ENCODE assay signal across 10 cellular contexts in genomic region chr2:110105608-110106467, GRCh38. TPM values are rescaled to one million over a fixed set of nuclear protein-coding genes. Genes with fewer than 3 reads are reported as not detected.
DNase-seq lines count a peak whose midpoint lies in the region; ATAC-seq and TF ChIP-seq lines count a peak whose summit lies in the region.
"Had no signal": no experiment of that assay in that cellular context is flagged by ENCODE, and none has a peak within 500 bp of the region (broad histone marks: within the 10 kb centered on the region; RNA-seq: fewer than 3 reads in every experiment).

No MANE protein-coding gene starts in this region.

- no peaks in the 10 kb centered on the region for H3K27me3 ChIP-seq in Peyer's patch
- peaks cover 0 to 3% of the 10 kb centered on the region in 2 donors for H3K27me3 ChIP-seq in tibial artery
- peaks cover 0 to 6% (median 0%) of the 10 kb centered on the region in 3 donors for H3K27me3 ChIP-seq in sigmoid colon

- H3K36me3 Mint-ChIP-seq in activated CD8-positive, alpha-beta T cell treated with anti-CD3 and anti-CD28 coated beads for 36 hours (ENCODE audit: low read depth): no peaks in the 10 kb centered on the region
- H3K36me3 Mint-ChIP-seq in activated CD8-positive, alpha-beta T cell treated with anti-CD3 and anti-CD28 coated beads, Interleukin-2, amount 10 ng/mL, durations not matched to agents 7 days and 5 days (ENCODE audit: low read depth): peaks cover 4% of the 10 kb centered on the region
- no peaks in the 10 kb centered on the region for H3K36me3 Mint-ChIP-seq in stimulated activated naive B cell treated with anti-CD40 and anti-IgM and Interleukin-4, amounts not matched to agents 10 μg/mL and 1 μg/mL and 100 μg/mL, for 72 hours

- ATAC-seq in activated CD8-positive, alpha-beta T cell treated with anti-CD3 and anti-CD28 coated beads for 36 hours: peak; percentile 72
- ATAC-seq in activated CD8-positive, alpha-beta T cell treated with anti-CD3 and anti-CD28 coated beads, Interleukin-2, amount 10 ng/mL, durations not matched to agents 7 days and 5 days: no peak
- no peak for ATAC-seq in HG03565 (IDR thresholded peaks at IDR 0.05; ENCODE audit: unreplicated experiment)
- no peak for ATAC-seq in stimulated activated naive B cell treated with anti-CD40 and anti-IgM and Interleukin-4, amounts not matched to agents 10 μg/mL and 1 μg/mL and 100 μg/mL, for 72 hours (replicated peaks)
- ATAC-seq: activated naive CD8-positive, alpha-beta T cell treated with anti-CD3 and anti-CD28 coated beads, Interleukin-2, amount 50 U/mL, for 24 hours; left cardiac atrium had no signal

- CTCF ChIA-PET in activated CD8-positive, alpha-beta T cell treated with anti-CD3 and anti-CD28 coated beads for 36 hours (lab: Charles Lee): no interaction called here
- CTCF ChIA-PET in activated CD8-positive, alpha-beta T cell treated with anti-CD3 and anti-CD28 coated beads, Interleukin-2, amount 10 ng/mL, durations not matched to agents 7 days and 5 days (lab: Charles Lee): no interaction called here

- peak; percentile 10 for DNase-seq in activated CD8-positive, alpha-beta T cell treated with anti-CD3 and anti-CD28 coated beads for 36 hours
- DNase-seq in activated CD8-positive, alpha-beta T cell treated with anti-CD3 and anti-CD28 coated beads, Interleukin-2, amount 10 ng/mL, durations not matched to agents 7 days and 5 days: no peak
- DNase-seq in Peyer's patch (peak in 2 of 3 donors; percentile 84 to 85), fibroblast of the aortic adventitia (ENCODE audit: low read depth) (peak; percentile 78), tibial artery (no peak), sigmoid colon (no peak)
- no peak for DNase-seq in stimulated activated naive B cell treated with anti-CD40 and anti-IgM and Interleukin-4, amounts not matched to agents 10 μg/mL and 1 μg/mL and 100 μg/mL, for 72 hours
- DNase-seq: activated naive CD8-positive, alpha-beta T cell treated with anti-CD3 and anti-CD28 coated beads, Interleukin-2, amount 50 U/mL, for 24 hours; left cardiac atrium had no signal

- H3K27me3 Mint-ChIP-seq in activated CD8-positive, alpha-beta T cell treated with anti-CD3 and anti-CD28 coated beads for 36 hours: peaks cover 38% of the 10 kb centered on the region
- H3K27me3 Mint-ChIP-seq in activated CD8-positive, alpha-beta T cell treated with anti-CD3 and anti-CD28 coated beads, Interleukin-2, amount 10 ng/mL, durations not matched to agents 7 days and 5 days (ENCODE audit: low read depth): peaks cover 36% of the 10 kb centered on the region
- H3K27me3 Mint-ChIP-seq in stimulated activated naive B cell treated with anti-CD40 and anti-IgM and Interleukin-4, amounts not matched to agents 10 μg/mL and 1 μg/mL and 100 μg/mL, for 72 hours: peaks cover 56 to 82% of the 10 kb centered on the region in 2 donors

- POLR2A ChIA-PET in activated CD8-positive, alpha-beta T cell treated with anti-CD3 and anti-CD28 coated beads for 36 hours (lab: Charles Lee): interaction anchor here (0.6 to 1.0 kb wide), 2 partner anchors 18 to 23 kb away, joined by 3 read pairs; no protein-coding TSS in a partner anchor
- POLR2A ChIA-PET in activated CD8-positive, alpha-beta T cell treated with anti-CD3 and anti-CD28 coated beads, Interleukin-2, amount 10 ng/mL, durations not matched to agents 7 days and 5 days (lab: Charles Lee): no interaction called here

- TF ChIP-seq CTCF in activated CD8-positive, alpha-beta T cell treated with anti-CD3 and anti-CD28 coated beads for 36 hours (IDR thresholded peaks at IDR 0.05): no peak
- TF ChIP-seq CTCF in Peyer's patch (IDR thresholded peaks at IDR 0.05) (no peak), fibroblast of the aortic adventitia (IDR thresholded peaks at IDR 0.05; ENCODE audit: insufficient read depth, low read length) (no peak), tibial artery (IDR thresholded peaks at IDR 0.05) (no peak), sigmoid colon (IDR thresholded peaks at IDR 0.05) (no peak)

- TF ChIP-seq EP300 in sigmoid colon (IDR thresholded peaks at IDR 0.05): no peak

- no peak overlapping the region for H3K27ac Mint-ChIP-seq in activated CD8-positive, alpha-beta T cell treated with anti-CD3 and anti-CD28 coated beads for 36 hours
- no peak overlapping the region for H3K27ac Mint-ChIP-seq in activated CD8-positive, alpha-beta T cell treated with anti-CD3 and anti-CD28 coated beads, Interleukin-2, amount 10 ng/mL, durations not matched to agents 7 days and 5 days
- no peak overlapping the region for H3K27ac Mint-ChIP-seq in stimulated activated naive B cell treated with anti-CD40 and anti-IgM and Interleukin-4, amounts not matched to agents 10 μg/mL and 1 μg/mL and 100 μg/mL, for 72 hours
- H3K27ac Mint-ChIP-seq: activated naive CD8-positive, alpha-beta T cell treated with anti-CD3 and anti-CD28 coated beads, Interleukin-2, amount 50 U/mL, for 24 hours had no signal

- intact Hi-C loops in activated CD8-positive, alpha-beta T cell treated with anti-CD3 and anti-CD28 coated beads for 36 hours (cut with micrococcal nuclease): no loop called here
- intact Hi-C loops in tibial artery (cut with DNase I; ENCODE audit: low total_unique reads): no loop called here
- intact Hi-C loops in sigmoid colon (cut with DNase I): no loop called here

- H3K4me3 ChIP-seq in Peyer's patch: peak overlapping the region in 1 of 4 donors; percentile 22
- H3K4me3 ChIP-seq in fibroblast of the aortic adventitia (ENCODE audit: low read depth, low read length): no peak overlapping the region
- H3K4me3 ChIP-seq in tibial artery: no peak overlapping the region
- no peak overlapping the region for H3K4me3 ChIP-seq in sigmoid colon

- peaks cover 5% of the 10 kb centered on the region for H3K4me1 Mint-ChIP-seq in activated CD8-positive, alpha-beta T cell treated with anti-CD3 and anti-CD28 coated beads for 36 hours (ENCODE audit: low read depth)
- H3K4me1 Mint-ChIP-seq in activated CD8-positive, alpha-beta T cell treated with anti-CD3 and anti-CD28 coated beads, Interleukin-2, amount 10 ng/mL, durations not matched to agents 7 days and 5 days (ENCODE audit: low read depth): peaks cover 24% of the 10 kb centered on the region
- H3K4me1 Mint-ChIP-seq in stimulated activated naive B cell treated with anti-CD40 and anti-IgM and Interleukin-4, amounts not matched to agents 10 μg/mL and 1 μg/mL and 100 μg/mL, for 72 hours: peaks cover 0 to 3% of the 10 kb centered on the region in 2 donors

- H3K36me3 ChIP-seq in Peyer's patch (peaks cover 0 to 4% (median 0%) of the 10 kb centered on the region in 3 donors), tibial artery (no peaks in the 10 kb centered on the region), sigmoid colon (no peaks in the 10 kb centered on the region)

- 13 to 25% methylated on average over 8 of the region's 8 CpGs for whole genome bisulfite sequencing in sigmoid colon, 2 donors

- H3K4me1 ChIP-seq in Peyer's patch (peaks cover 0 to 58% (median 13%) of the 10 kb centered on the region in 4 donors), tibial artery (peaks cover 0 to 29% (median 18%) of the 10 kb centered on the region in 4 donors), sigmoid colon (peaks cover 0 to 15% (median 13%) of the 10 kb centered on the region in 4 donors)

- H3K4me3 Mint-ChIP-seq in activated CD8-positive, alpha-beta T cell treated with anti-CD3 and anti-CD28 coated beads for 36 hours: no peak overlapping the region
- no peak overlapping the region for H3K4me3 Mint-ChIP-seq in activated CD8-positive, alpha-beta T cell treated with anti-CD3 and anti-CD28 coated beads, Interleukin-2, amount 10 ng/mL, durations not matched to agents 7 days and 5 days
- H3K4me3 Mint-ChIP-seq in stimulated activated naive B cell treated with anti-CD40 and anti-IgM and Interleukin-4, amounts not matched to agents 10 μg/mL and 1 μg/mL and 100 μg/mL, for 72 hours: no peak overlapping the region
- H3K4me3 Mint-ChIP-seq: activated naive CD8-positive, alpha-beta T cell treated with anti-CD3 and anti-CD28 coated beads, Interleukin-2, amount 50 U/mL, for 24 hours had no signal

- H3K9me3 ChIP-seq in Peyer's patch (no peaks in the 10 kb centered on the region), tibial artery (no peaks in the 10 kb centered on the region), sigmoid colon (no peaks in the 10 kb centered on the region)

- TF ChIP-seq POLR2A in Peyer's patch (IDR thresholded peaks at IDR 0.05): peak; percentile 68 to 90
- no peak for TF ChIP-seq POLR2A in sigmoid colon (IDR thresholded peaks at IDR 0.05)

- H3K9me3 Mint-ChIP-seq in activated CD8-positive, alpha-beta T cell treated with anti-CD3 and anti-CD28 coated beads for 36 hours: no peaks in the 10 kb centered on the region
- peaks cover 5% of the 10 kb centered on the region for H3K9me3 Mint-ChIP-seq in activated CD8-positive, alpha-beta T cell treated with anti-CD3 and anti-CD28 coated beads, Interleukin-2, amount 10 ng/mL, durations not matched to agents 7 days and 5 days (ENCODE audit: insufficient read depth)
- peaks cover 0 to 2% of the 10 kb centered on the region in 2 donors for H3K9me3 Mint-ChIP-seq in stimulated activated naive B cell treated with anti-CD40 and anti-IgM and Interleukin-4, amounts not matched to agents 10 μg/mL and 1 μg/mL and 100 μg/mL, for 72 hours

- H3K27ac ChIP-seq in Peyer's patch (peak overlapping the region in 3 of 4 donors; percentile 84 to 97 (median 85)), tibial artery (peak overlapping the region; percentile 20 to 34), sigmoid colon (peak overlapping the region in 1 of 4 donors; percentile 42)

RNA-seq across cellular contexts. Expression of gene MALL, which starts 9.8 kb away (rescaled TPM):
- not detected for total RNA-seq in activated CD8-positive, alpha-beta T cell treated with anti-CD3 and anti-CD28 coated beads for 36 hours
- total RNA-seq in activated CD8-positive, alpha-beta T cell treated with anti-CD3 and anti-CD28 coated beads, Interleukin-2, amount 10 ng/mL, durations not matched to agents 7 days and 5 days: not detected
- total RNA-seq in Peyer's patch (100 to 1,000 TPM in 3 of 4 donors, 10 to 100 TPM in 1; 40.4 to 814 (median 603) TPM), fibroblast of the aortic adventitia (ENCODE audit: low replicate concordance) (10.1 and 442 TPM in 2 replicates), sigmoid colon (10 to 100 TPM in 1 of 4 donors, 1 to 10 TPM in 3; 1.5 to 14.1 (median 5.4) TPM)
- polyA plus RNA-seq in sigmoid colon: 100 to 1,000 TPM in 2 of 3 donors, 10 to 100 TPM in 1; 97.3 to 183 (median 139) TPM

Comparison
In these comparisons a context has a peak if more than half of its experiments do, and no peak if none do; other contexts are left out.
1. DNase-seq: peak in activated CD8-positive, alpha-beta T cell treated with anti-CD3 and anti-CD28 coated beads for 36 hours (single experiment), Peyer's patch (2 of 3) and fibroblast of the aortic adventitia (single experiment); none in activated CD8-positive, alpha-beta T cell treated with anti-CD3 and anti-CD28 coated beads, Interleukin-2, amount 10 ng/mL, durations not matched to agents 7 days and 5 days (single experiment), tibial artery (0 of 2), sigmoid colon (single experiment) and stimulated activated naive B cell treated with anti-CD40 and anti-IgM and Interleukin-4, amounts not matched to agents 10 μg/mL and 1 μg/mL and 100 μg/mL, for 72 hours (single experiment).
2. POLR2A ChIP-seq: peak in Peyer's patch (2 of 2); none in sigmoid colon (0 of 2).